8 cellular contexts compared by ENCODE assay signal in genomic region chr1:155192346-155193274, GRCh38. TPM values are rescaled to one million over a fixed set of nuclear protein-coding genes. Genes with fewer than 3 reads are reported as not detected.
DNase-seq lines count a peak whose midpoint lies in the region; ATAC-seq, FAIRE-seq and TF ChIP-seq lines count a peak whose summit lies in the region.

No MANE protein-coding gene starts in this region.

- no peak for TF ChIP-seq POLR2A in GM12892 (IDR thresholded peaks at IDR 0.05; ENCODE audit: low read depth, low read length)

- H3K4me1 Mint-ChIP-seq in activated CD8-positive, alpha-beta T cell treated with anti-CD3 and anti-CD28 coated beads for 36 hours (ENCODE audit: low read depth) = peaks cover 28% of the 10 kb centered on the region

- no peak for TF ChIP-seq CTCF in activated CD8-positive, alpha-beta T cell treated with anti-CD3 and anti-CD28 coated beads for 36 hours (IDR thresholded peaks at IDR 0.05)
- TF ChIP-seq CTCF in GM10248 (IDR thresholded peaks at IDR 0.05; ENCODE audit: control extremely low read depth, extremely low read depth, low read depth, missing control alignments) = no peak

- no peaks in the 10 kb centered on the region for H3K9me3 Mint-ChIP-seq in activated CD8-positive, alpha-beta T cell treated with anti-CD3 and anti-CD28 coated beads for 36 hours

- no peak for FAIRE-seq in GM12892 (lab: Jason Lieb, UNC)

- POLR2A ChIA-PET in activated CD8-positive, alpha-beta T cell treated with anti-CD3 and anti-CD28 coated beads for 36 hours (lab: Charles Lee) = interaction anchor here (0.6 to 5.8 kb wide), 13 partner anchors 8 to 130 kb away, joined by 3 to 57 read pairs (median 3); partner anchors contain the start of genes KRTCAP2, MTX1, THBS3 and TRIM46
- POLR2A ChIA-PET in GM10248 (lab: Yijun Ruan, JAX) = interaction anchor here (0.6 to 1.1 kb wide), 2 partner anchors 14 to 116 kb away, joined by 3 read pairs; partner anchors contain the start of gene FDPS

- peak overlapping the region; percentile 90 for H3K4me3 Mint-ChIP-seq in activated CD8-positive, alpha-beta T cell treated with anti-CD3 and anti-CD28 coated beads for 36 hours

- no peaks in the 10 kb centered on the region for H3K27me3 Mint-ChIP-seq in activated CD8-positive, alpha-beta T cell treated with anti-CD3 and anti-CD28 coated beads for 36 hours

- intact Hi-C loops in activated CD8-positive, alpha-beta T cell treated with anti-CD3 and anti-CD28 coated beads for 36 hours (cut with micrococcal nuclease) = no loop called here
- intact Hi-C loops in cardiac septum (cut with DNase I) = loop anchor here (1.0 kb wide), 1 partner anchor 16 kb away; no protein-coding TSS in a partner anchor

- peak; percentile 6 for ATAC-seq in activated CD8-positive, alpha-beta T cell treated with anti-CD3 and anti-CD28 coated beads for 36 hours
- ATAC-seq in GM21825 (IDR thresholded peaks at IDR 0.05; ENCODE audit: unreplicated experiment) = no peak

- H3K27ac Mint-ChIP-seq in activated CD8-positive, alpha-beta T cell treated with anti-CD3 and anti-CD28 coated beads for 36 hours = peak overlapping the region; percentile 99

- CTCF ChIA-PET in activated CD8-positive, alpha-beta T cell treated with anti-CD3 and anti-CD28 coated beads for 36 hours (lab: Charles Lee) = interaction anchor here (0.8 to 7.5 kb wide), 17 partner anchors 11 to 174 kb away, joined by 3 to 175 read pairs (median 7); partner anchors contain the start of genes KRTCAP2, MTX1, SLC50A1 and THBS3
- CTCF ChIA-PET in GM10248 (lab: Yijun Ruan, JAX) = interaction anchor here (0.8 to 3.8 kb wide), 19 partner anchors 8 to 130 kb away, joined by 3 to 167 read pairs (median 6); partner anchors contain the start of genes KRTCAP2, MTX1, THBS3 and TRIM46

- H3K36me3 Mint-ChIP-seq in activated CD8-positive, alpha-beta T cell treated with anti-CD3 and anti-CD28 coated beads for 36 hours (ENCODE audit: low read depth) = no peaks in the 10 kb centered on the region

- peak; percentile 79 for DNase-seq in COR-L47 (lab: John Stamatoyannopoulos, UW)
- DNase-seq in NCI-H1105 treated with DMSO at 0.1 percent for 48 hours (lab: John Stamatoyannopoulos, UW) = peak; percentile 81
- peak; percentile 68 for DNase-seq in activated CD8-positive, alpha-beta T cell treated with anti-CD3 and anti-CD28 coated beads for 36 hours
- peak; percentile 63 for DNase-seq in cardiac septum (ENCODE audit: low spot score)
- DNase-seq in renal cortical epithelial cell (ENCODE audit: low read depth) = peak; percentile 80
- no peak for DNase-seq in GM10248 (ENCODE audit: extremely low spot score)
- no peak for DNase-seq in GM12892 (ENCODE audit: insufficient read length)

RNA-seq across cellular contexts. Expression of gene THBS3, which starts 15.1 kb away (rescaled TPM):
- total RNA-seq in activated CD8-positive, alpha-beta T cell treated with anti-CD3 and anti-CD28 coated beads for 36 hours = 10 to 100 TPM; 11.1 to 12.0 TPM
- 11.7 TPM for total RNA-seq in cardiac septum
- 21.7 and 52.9 TPM in 2 replicates for total RNA-seq in renal cortical epithelial cell
- 7.3 TPM for polyA plus RNA-seq in GM12892 (2012; ENCODE audit: missing spikeins)

RNA-seq across cellular contexts. Expression of gene MTX1, which starts 15.9 kb away (rescaled TPM):
- total RNA-seq in activated CD8-positive, alpha-beta T cell treated with anti-CD3 and anti-CD28 coated beads for 36 hours = 10 to 100 TPM; 59.2 to 61.0 TPM
- 16.4 TPM for total RNA-seq in cardiac septum
- total RNA-seq in renal cortical epithelial cell = 36.8 and 72.8 TPM in 2 replicates
- polyA plus RNA-seq in GM12892 (2012; ENCODE audit: missing spikeins) = 36.4 TPM

RNA-seq across cellular contexts. Expression of gene TRIM46, which starts 19.0 kb away (rescaled TPM):
- 1 to 10 TPM; 5.8 to 6.1 TPM for total RNA-seq in activated CD8-positive, alpha-beta T cell treated with anti-CD3 and anti-CD28 coated beads for 36 hours
- total RNA-seq in cardiac septum (not detected), renal cortical epithelial cell (2.6 and 5.9 TPM in 2 replicates)
- 1.1 TPM for polyA plus RNA-seq in GM12892 (2012; ENCODE audit: missing spikeins)

RNA-seq across cellular contexts. Expression of gene KRTCAP2, which starts 19.5 kb away (rescaled TPM):
- 100 to 1,000 TPM; 124 to 125 TPM for total RNA-seq in activated CD8-positive, alpha-beta T cell treated with anti-CD3 and anti-CD28 coated beads for 36 hours
- total RNA-seq in cardiac septum (112 TPM), renal cortical epithelial cell (65.4 and 102 TPM in 2 replicates)
- polyA plus RNA-seq in GM12892 (2012; ENCODE audit: missing spikeins) = 92.9 TPM

RNA-seq across cellular contexts. Expression of gene DPM3, which starts 52.3 kb away (rescaled TPM):
- total RNA-seq in activated CD8-positive, alpha-beta T cell treated with anti-CD3 and anti-CD28 coated beads for 36 hours = 10 to 100 TPM; 37.1 to 38.1 TPM
- total RNA-seq in cardiac septum (56.3 TPM), renal cortical epithelial cell (12.7 and 30.9 TPM in 2 replicates)
- polyA plus RNA-seq in GM12892 (2012; ENCODE audit: missing spikeins) = 19.6 TPM

Comparison
In these comparisons a context has a peak if more than half of its experiments do, and no peak if none do; other contexts are left out.
1. DNase-seq: peak in COR-L47 (single experiment), NCI-H1105 treated with DMSO at 0.1 percent for 48 hours (single experiment), activated CD8-positive, alpha-beta T cell treated with anti-CD3 and anti-CD28 coated beads for 36 hours (single experiment), cardiac septum (single experiment) and renal cortical epithelial cell (single experiment); none in GM10248 (single experiment) and GM12892 (single experiment).